ENCODE assay signal across 15 cellular contexts in the genomic region with DNA sequence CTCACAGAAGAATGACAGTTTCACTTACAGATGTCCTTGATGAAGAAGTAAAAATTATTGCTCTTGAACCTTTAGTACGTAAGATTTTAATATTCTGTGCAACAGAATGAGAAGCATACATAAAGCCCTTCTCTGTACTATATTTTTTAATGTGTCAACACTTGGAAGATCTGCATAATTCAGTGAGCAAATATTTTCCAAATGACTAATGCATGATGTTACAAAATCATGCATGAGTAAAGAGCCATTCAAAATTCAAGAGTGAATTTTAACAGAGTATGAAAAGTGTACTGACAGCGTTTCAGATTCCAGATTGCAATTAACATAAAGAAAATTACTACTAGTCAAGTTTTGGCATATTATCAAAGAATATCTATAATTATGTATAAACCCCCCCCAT.
DNase-seq lines count a peak whose midpoint lies in the region; ATAC-seq, FAIRE-seq and TF ChIP-seq lines count a peak whose summit lies in the region.
"Had no signal": no experiment of that assay in that cellular context is flagged by ENCODE, and none has a peak within 500 bp of the region (broad histone marks: within the 10 kb centered on the region; RNA-seq: fewer than 3 reads in every experiment).

No MANE protein-coding gene starts in this region.

- peak overlapping the region; percentile 69 for H3K27ac ChIP-seq in keratinocyte (ENCODE audit: control insufficient read depth, insufficient read depth, low read length)
- H3K27ac ChIP-seq: KMS-11, right lobe of liver, suprapubic skin had no signal

- DNase-seq in AG08395 (ENCODE audit: low spot score) (peak; percentile 9), HS-5 (ENCODE audit: low read depth) (peak; percentile 58), astrocyte of the hippocampus (ENCODE audit: low read depth, low spot score) (peak; percentile 28), keratinocyte (ENCODE audit: low read depth, low spot score) (no peak), NCI-H345 treated with DMSO at 0.1 percent for 48 hours (lab: John Stamatoyannopoulos, UW; ENCODE audit: unreplicated experiment) (no peak), HPDE6-E6E7 (ENCODE audit: extremely low spot score) (no peak)
- no peak for DNase-seq in activated CD4-positive, alpha-beta T cell treated with anti-CD3 and anti-CD28 coated beads, Interleukin-2, amount 50 U/mL, for 1 hour
- DNase-seq: CD4-positive, CD25-positive, alpha-beta regulatory T cell; central memory CD4-positive, alpha-beta T cell; naive thymus-derived CD8-positive, alpha-beta T cell; NCI-H2081; right lobe of liver had no signal

- H3K4me2 ChIP-seq in keratinocyte (ENCODE audit: control insufficient read depth, extremely low read depth, insufficient read depth, low read depth, low read length): peak overlapping the region; percentile 40
- H3K4me2 ChIP-seq: KMS-11 had no signal

- H3K9me3 ChIP-seq in keratinocyte (ENCODE audit: control insufficient read depth, low read depth, low read length): no peaks in the 10 kb centered on the region
- H3K9me3 ChIP-seq: right lobe of liver, suprapubic skin had no signal

- no peak overlapping the region for H3K4me3 ChIP-seq in keratinocyte (ENCODE audit: control insufficient read depth in 2 of 3, extremely low read depth in 1 of 3, insufficient read depth in 2 of 3, low read depth in 1 of 3, low read length in 3 of 3)
- H3K4me3 ChIP-seq: right lobe of liver, suprapubic skin had no signal

- peaks cover 5% of the 10 kb centered on the region for H3K79me2 ChIP-seq in keratinocyte (ENCODE audit: control insufficient read depth, insufficient read depth, low read length)

- TF ChIP-seq CTCF in keratinocyte (optimal IDR thresholded peaks at IDR 0.05 in 1 of 3, IDR thresholded peaks at IDR 0.05 in 1 of 3, conservative IDR thresholded peaks at IDR 0.05 in 1 of 3; ENCODE audit: extremely low read depth in 1 of 3, insufficient read depth in 2 of 3, low read length in 3 of 3): no peak

- no peaks in the 10 kb centered on the region for H4K20me1 ChIP-seq in keratinocyte (ENCODE audit: control insufficient read depth, extremely low read depth, insufficient read depth, low read length)

- ATAC-seq in HG02973 (IDR thresholded peaks at IDR 0.05; ENCODE audit: unreplicated experiment): no peak
- ATAC-seq: naive thymus-derived CD8-positive, alpha-beta T cell had no signal

- dilution Hi-C loops in keratinocyte (cut with MboI; ENCODE audit: extremely low pct_ligation_motif_present, low sequenced_read_pairs): no loop called here

- H3K36me3 ChIP-seq in keratinocyte (ENCODE audit: control insufficient read depth in 2 of 2, extremely low read depth in 1 of 2, insufficient read depth in 2 of 2, low read length in 2 of 2): peaks cover 0 to 2% of the 10 kb centered on the region in 2 experiments
- H3K36me3 ChIP-seq: right lobe of liver, suprapubic skin had no signal

- peak; percentile 90 for FAIRE-seq in keratinocyte (lab: Jason Lieb, UNC)

- no peak overlapping the region for H2AFZ ChIP-seq in keratinocyte (ENCODE audit: control insufficient read depth, low read length)

- no peaks in the 10 kb centered on the region for H3K27me3 ChIP-seq in keratinocyte (ENCODE audit: control insufficient read depth, extremely low read depth, insufficient read depth, low read length)
- H3K27me3 ChIP-seq: right lobe of liver, suprapubic skin had no signal

- peaks cover 17% of the 10 kb centered on the region for H3K4me1 ChIP-seq in keratinocyte (ENCODE audit: control insufficient read depth, extremely low read depth, insufficient read depth, low read length)
- H3K4me1 ChIP-seq: right lobe of liver had no signal

- no peak overlapping the region for H3K9ac ChIP-seq in keratinocyte (ENCODE audit: control insufficient read depth, extremely low read depth, insufficient read depth, low read length)
- H3K9ac ChIP-seq: KMS-11 had no signal

- H3K9me1 ChIP-seq in keratinocyte (ENCODE audit: control insufficient read depth, extremely low read depth, insufficient read depth, low read length): no peaks in the 10 kb centered on the region

Comparison
In these comparisons a context has a peak if more than half of its experiments do, and no peak if none do; other contexts are left out.
1. DNase-seq: peak in AG08395 (single experiment), HS-5 (single experiment) and astrocyte of the hippocampus (single experiment); none in keratinocyte (single experiment), activated CD4-positive, alpha-beta T cell treated with anti-CD3 and anti-CD28 coated beads, Interleukin-2, amount 50 U/mL, for 1 hour (single experiment), NCI-H345 treated with DMSO at 0.1 percent for 48 hours (single experiment) and HPDE6-E6E7 (single experiment).